In genomic region chr2:171034315-171034714, GRCh38 we compare ENCODE assay signal across 21 cellular contexts.
DNase-seq lines count a peak whose midpoint lies in the region; ATAC-seq and FAIRE-seq lines count a peak whose summit lies in the region.
"Had no signal": no experiment of that assay in that cellular context is flagged by ENCODE, and none has a peak within 500 bp of the region (broad histone marks: within the 10 kb centered on the region; RNA-seq: fewer than 3 reads in every experiment).

No MANE protein-coding gene starts in this region.

- peak; percentile 44 for FAIRE-seq in small intestine (lab: Jason Lieb, UNC)
- FAIRE-seq: HepG2 had no signal

- H3K4me3 Mint-ChIP-seq in activated naive CD4-positive, alpha-beta T cell treated with anti-CD3 and anti-CD28 coated beads, Interleukin-2, amount 50 U/mL, for 24 hours, result no peak overlapping the region
- H3K4me3 Mint-ChIP-seq: CD14-positive monocyte had no signal

- in situ Hi-C loops in SK-MEL-5 (cut with HindIII; ENCODE audit: low pct_unique_long_range_greater_than_20kb, low sequenced_read_pairs), result no loop called here

- peak overlapping the region; percentile 53 for H3K27ac Mint-ChIP-seq in activated naive CD4-positive, alpha-beta T cell treated with anti-CD3 and anti-CD28 coated beads, Interleukin-2, amount 50 U/mL, for 24 hours

- WGBS in small intestine, 3 donors, result 14 to 31% (median 28%) methylated on average over 2 of the region's 2 CpGs

- peaks cover 48% of the 10 kb centered on the region for H3K36me3 Mint-ChIP-seq in activated naive CD4-positive, alpha-beta T cell treated with anti-CD3 and anti-CD28 coated beads, Interleukin-2, amount 50 U/mL, for 24 hours

- H3K27ac ChIP-seq in small intestine (ENCODE audit: low read depth in 1 of 2, low read length in 1 of 2), result no peak overlapping the region
- H3K27ac ChIP-seq: GM23248, KMS-11, PC-9 had no signal

- no peak for DNase-seq in activated naive CD4-positive, alpha-beta T cell treated with Interleukin-2 at 50 U/mL for 16 hours
- DNase-seq in SK-MEL-5 (ENCODE audit: low read depth, low spot score) (peak; percentile 3), small intestine (no peak), SW480 (ENCODE audit: low spot score) (no peak)
- DNase-seq: AML-193, DMS79, GM23248, MG63, NCI-H1092, NCI-H146, NCI-H2081, NCI-H82, PC-9, SK-N-SH had no signal

- ATAC-seq in esophagus mucosa (peak; percentile 86), HG02759 (IDR thresholded peaks at IDR 0.05; ENCODE audit: unreplicated experiment) (no peak), HG02571 (IDR thresholded peaks at IDR 0.05; ENCODE audit: unreplicated experiment) (no peak)
- ATAC-seq: HepG2 had no signal

- no peak overlapping the region for H3K4me3 ChIP-seq in small intestine (ENCODE audit: low read depth in 1 of 2, low read length in 2 of 2)
- H3K4me3 ChIP-seq: GM23248, MG63, PC-9 had no signal

- H3K4me1 ChIP-seq in small intestine (ENCODE audit: control insufficient read depth in 2 of 2, insufficient read depth in 1 of 2, low read depth in 1 of 2, low read length in 1 of 2), result no peaks in the 10 kb centered on the region

- no peaks in the 10 kb centered on the region for H3K27me3 Mint-ChIP-seq in activated naive CD4-positive, alpha-beta T cell treated with anti-CD3 and anti-CD28 coated beads, Interleukin-2, amount 50 U/mL, for 24 hours

- peaks cover 6% of the 10 kb centered on the region for H3K9me3 Mint-ChIP-seq in activated naive CD4-positive, alpha-beta T cell treated with anti-CD3 and anti-CD28 coated beads, Interleukin-2, amount 50 U/mL, for 24 hours

- H3K4me1 Mint-ChIP-seq in activated naive CD4-positive, alpha-beta T cell treated with anti-CD3 and anti-CD28 coated beads, Interleukin-2, amount 50 U/mL, for 24 hours, result peaks cover 32% of the 10 kb centered on the region
- H3K4me1 Mint-ChIP-seq: CD14-positive monocyte had no signal

- H3K27me3 ChIP-seq in small intestine (ENCODE audit: control insufficient read depth in 2 of 2, insufficient read depth in 2 of 2, low read length in 2 of 2), result no peaks in the 10 kb centered on the region
- H3K27me3 ChIP-seq: MG63 had no signal

- H3K9me3 ChIP-seq in small intestine (ENCODE audit: control insufficient read depth, low read depth), result no peaks in the 10 kb centered on the region
- H3K9me3 ChIP-seq: MG63, SK-N-SH had no signal

- H3K36me3 ChIP-seq in small intestine (ENCODE audit: control insufficient read depth in 2 of 2, insufficient read depth in 2 of 2, low read length in 2 of 2), result peaks cover 0 to 3% of the 10 kb centered on the region in 2 donors
